Comparison of ENCODE assay signal across 15 cellular contexts in the genomic region with DNA sequence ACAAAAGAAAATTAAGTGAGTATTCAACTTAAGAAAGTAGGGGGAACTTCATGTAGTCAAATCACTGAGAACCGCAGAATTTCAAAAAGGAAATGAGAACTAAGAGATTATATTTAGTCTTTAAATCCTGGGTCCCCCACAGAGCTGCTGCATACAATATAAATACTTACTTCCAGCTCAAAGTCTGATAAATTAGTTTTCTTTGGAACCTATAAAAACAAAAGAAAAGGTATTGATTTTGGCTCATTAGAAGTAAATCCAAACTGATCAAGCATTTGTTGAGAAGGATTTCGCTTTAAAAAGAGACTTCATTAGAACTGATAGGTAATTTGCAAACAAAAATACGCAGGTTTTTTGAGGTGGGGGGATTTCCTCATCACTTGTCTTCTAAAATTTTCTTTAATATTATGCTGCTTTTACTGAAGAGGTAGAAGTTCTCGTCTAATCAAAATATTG. TPM values are rescaled to one million over a fixed set of nuclear protein-coding genes. Genes with fewer than 3 reads are reported as not detected.
DNase-seq lines count a peak whose midpoint lies in the region; ATAC-seq and TF ChIP-seq lines count a peak whose summit lies in the region.
"Had no signal": no experiment of that assay in that cellular context is flagged by ENCODE, and none has a peak within 500 bp of the region (broad histone marks: within the 10 kb centered on the region; RNA-seq: fewer than 3 reads in every experiment).

No MANE protein-coding gene starts in this region.

- no peak for TF ChIP-seq CTCF in KMS-11 (conservative IDR thresholded peaks at IDR 0.05; ENCODE audit: low read depth, low read length)
- TF ChIP-seq CTCF in RWPE1 (conservative IDR thresholded peaks at IDR 0.05; ENCODE audit: low read depth), result no peak
- no peak for TF ChIP-seq CTCF in osteoblast (IDR thresholded peaks at IDR 0.05; ENCODE audit: extremely low read depth, low read depth, low read length)

- no peak for DNase-seq in RWPE1 (ENCODE audit: low spot score)
- no peak for DNase-seq in amygdala (lab: John Stamatoyannopoulos, UW)
- no peak for DNase-seq in osteoblast (ENCODE audit: insufficient read length, low spot score, missing footprints)
- DNase-seq in stimulated activated CD4-positive, alpha-beta T cell treated with anti-CD3 and anti-CD28 coated beads, Interleukin-4, amount 100 ng/mL, for 24 hours, result no peak
- DNase-seq: activated CD4-positive, alpha-beta T cell treated with anti-CD3 and anti-CD28 coated beads for 4 hours; activated T-cell treated with anti-CD3 and anti-CD28 coated beads, Interleukin-2, amount 50 U/mL, for 1 hour; CD4-positive, CD25-positive, alpha-beta regulatory T cell; effector memory CD8-positive, alpha-beta T cell; NCI-H524 treated with DMSO at 0.1 percent for 48 hours; thyroid gland had no signal

- H3K27ac ChIP-seq in KMS-11, result peak overlapping the region; percentile 42; the same call in 1 of the 2 replicates
- H3K27ac ChIP-seq in RWPE1, result no peak overlapping the region
- no peak overlapping the region for H3K27ac ChIP-seq in osteoblast (ENCODE audit: low read depth, low read length)
- H3K27ac ChIP-seq: thyroid gland had no signal

- POLR2A ChIA-PET in RWPE1 (lab: Yijun Ruan, JAX; ENCODE audit: low non-redundant PET), result no interaction called here

- no peaks in the 10 kb centered on the region for H3K9me3 ChIP-seq in osteoblast (ENCODE audit: low read depth, low read length)
- H3K9me3 ChIP-seq: thyroid gland had no signal

- H3K4me2 ChIP-seq in KMS-11 (peak overlapping the region; percentile 61), osteoblast (ENCODE audit: insufficient read depth, low read length) (no peak overlapping the region)

- no peak overlapping the region for H2AFZ ChIP-seq in KMS-11 (ENCODE audit: low read depth)
- H2AFZ ChIP-seq in osteoblast (ENCODE audit: low read length), result no peak overlapping the region

- H3K79me2 ChIP-seq in KMS-11 (ENCODE audit: insufficient read depth, low read depth), result no peaks in the 10 kb centered on the region
- no peaks in the 10 kb centered on the region for H3K79me2 ChIP-seq in osteoblast (ENCODE audit: insufficient read depth, low read length)

- H3K27me3 ChIP-seq in KMS-11 (ENCODE audit: insufficient read depth, low read depth) (no peaks in the 10 kb centered on the region), osteoblast (ENCODE audit: insufficient read depth, low read length) (no peaks in the 10 kb centered on the region)
- H3K27me3 ChIP-seq: thyroid gland had no signal

- no peaks in the 10 kb centered on the region for H3K36me3 ChIP-seq in KMS-11 (ENCODE audit: insufficient read depth)
- H3K36me3 ChIP-seq in osteoblast (ENCODE audit: insufficient read depth, low read length), result peaks cover 57% of the 10 kb centered on the region

- H3K9ac ChIP-seq in KMS-11, result no peak overlapping the region; the same call in 1 of the 2 replicates

- H3K4me3 ChIP-seq in KMS-11 (IDR thresholded peaks at IDR 0.05; ENCODE audit: insufficient read depth, low read depth, low read length) (no peak overlapping the region), osteoblast (ENCODE audit: insufficient read depth, low read length) (no peak overlapping the region)
- H3K4me3 ChIP-seq: lung, thyroid gland had no signal

- no peaks in the 10 kb centered on the region for H4K20me1 ChIP-seq in KMS-11 (ENCODE audit: insufficient read depth)
- H4K20me1 ChIP-seq in osteoblast (ENCODE audit: insufficient read depth, low read length), result no peaks in the 10 kb centered on the region

- peak; percentile 57 for ATAC-seq in GM18867 (IDR thresholded peaks at IDR 0.05; ENCODE audit: unreplicated experiment)
- ATAC-seq in GM21619 (IDR thresholded peaks at IDR 0.05; ENCODE audit: unreplicated experiment), result peak; percentile 47
- ATAC-seq: effector memory CD8-positive, alpha-beta T cell; natural killer cell treated with Interleukin-12 subunit alpha and Interleukin-12 subunit beta and Interleukin-15 and Interleukin-18, amount 100 ng/mL, for 72 hours had no signal

- CTCF ChIA-PET in RWPE1 (lab: Yijun Ruan, JAX), result interaction anchor here (0.6 kb wide), 1 partner anchor 106 kb away, joined by 3 read pairs; no protein-coding TSS in a partner anchor

- H3K4me1 ChIP-seq in KMS-11 (ENCODE audit: low read depth, poor library complexity, severe bottlenecking), result peaks cover 38% of the 10 kb centered on the region
- no peaks in the 10 kb centered on the region for H3K4me1 ChIP-seq in osteoblast (ENCODE audit: insufficient read depth, low read length)
- H3K4me1 ChIP-seq: thyroid gland had no signal

RNA-seq across cellular contexts. Expression of a gene that starts 21.9 kb away (rescaled TPM):
- 40.1 and 40.9 TPM in 2 replicates for total RNA-seq in osteoblast

RNA-seq across cellular contexts. Expression of a gene that starts 24.6 kb away (rescaled TPM):
- total RNA-seq in osteoblast, result 142 and 186 TPM in 2 replicates
